8 cellular contexts compared by ENCODE assay signal in genomic region chr21:16082038-16082816, GRCh38.
DNase-seq lines count a peak whose midpoint lies in the region; TF ChIP-seq lines count a peak whose summit lies in the region.

No MANE protein-coding gene starts in this region.

- CTCF ChIA-PET in activated naive CD4-positive, alpha-beta T cell treated with anti-CD3 and anti-CD28 coated beads for 36 hours (lab: Charles Lee) = interaction anchor here (0.6 to 3.1 kb wide), 8 partner anchors 10 to 1340 kb away, joined by 3 to 20 read pairs (median 4); no protein-coding TSS in a partner anchor

- DNase-seq in COLO829 (ENCODE audit: low spot score) (peak; percentile 5), amniotic epithelial cell (ENCODE audit: low read depth) (peak; percentile 29)
- no peak for DNase-seq in activated naive CD4-positive, alpha-beta T cell treated with anti-CD3 and anti-CD28 coated beads for 36 hours
- no peak for DNase-seq in stimulated activated CD4-positive, alpha-beta T cell treated with anti-CD3 and anti-CD28 coated beads, Interleukin-4, amount 100 ng/mL, for 4 hours
- DNase-seq in stimulated activated CD4-positive, alpha-beta T cell treated with anti-CD3 and anti-CD28 coated beads, Interleukin-12 subunit alpha, Interleukin-12 subunit beta, amount 100 ng/mL, for 4 hours = no peak
- DNase-seq in T-helper 2 cell treated with Interferon-gamma antibody and Interleukin-4, amounts not matched to agents 5 μg/mL and 100 μg/mL, for 36 hours (ENCODE audit: low spot score) = no peak

- H3K4me1 Mint-ChIP-seq in activated naive CD4-positive, alpha-beta T cell treated with anti-CD3 and anti-CD28 coated beads for 36 hours (ENCODE audit: low read depth) = no peaks in the 10 kb centered on the region
- no peaks in the 10 kb centered on the region for H3K4me1 Mint-ChIP-seq in T-helper 2 cell treated with Interferon-gamma antibody and Interleukin-4, amounts not matched to agents 5 μg/mL and 100 μg/mL, for 36 hours (ENCODE audit: low read depth)

- no peaks in the 10 kb centered on the region for H3K27me3 Mint-ChIP-seq in activated naive CD4-positive, alpha-beta T cell treated with anti-CD3 and anti-CD28 coated beads for 36 hours (ENCODE audit: low read depth)
- H3K27me3 Mint-ChIP-seq in T-helper 2 cell treated with Interferon-gamma antibody and Interleukin-4, amounts not matched to agents 5 μg/mL and 100 μg/mL, for 36 hours (ENCODE audit: low read depth) = no peaks in the 10 kb centered on the region

- no peak for TF ChIP-seq EP300 in Ishikawa (IDR thresholded peaks at IDR 0.05; ENCODE audit: borderline replicate concordance)

- TF ChIP-seq RAD21 in Ishikawa (IDR thresholded peaks at IDR 0.05; ENCODE audit: low read depth) = peak; percentile 40

- no peak overlapping the region for H3K4me3 Mint-ChIP-seq in activated naive CD4-positive, alpha-beta T cell treated with anti-CD3 and anti-CD28 coated beads for 36 hours
- no peak overlapping the region for H3K4me3 Mint-ChIP-seq in T-helper 2 cell treated with Interferon-gamma antibody and Interleukin-4, amounts not matched to agents 5 μg/mL and 100 μg/mL, for 36 hours

- no peaks in the 10 kb centered on the region for H3K36me3 Mint-ChIP-seq in activated naive CD4-positive, alpha-beta T cell treated with anti-CD3 and anti-CD28 coated beads for 36 hours (ENCODE audit: low read depth)
- H3K36me3 Mint-ChIP-seq in T-helper 2 cell treated with Interferon-gamma antibody and Interleukin-4, amounts not matched to agents 5 μg/mL and 100 μg/mL, for 36 hours (ENCODE audit: low read depth) = no peaks in the 10 kb centered on the region

- H3K9me3 Mint-ChIP-seq in activated naive CD4-positive, alpha-beta T cell treated with anti-CD3 and anti-CD28 coated beads for 36 hours = no peaks in the 10 kb centered on the region
- no peaks in the 10 kb centered on the region for H3K9me3 Mint-ChIP-seq in T-helper 2 cell treated with Interferon-gamma antibody and Interleukin-4, amounts not matched to agents 5 μg/mL and 100 μg/mL, for 36 hours

- H3K27ac Mint-ChIP-seq in activated naive CD4-positive, alpha-beta T cell treated with anti-CD3 and anti-CD28 coated beads for 36 hours = no peak overlapping the region
- no peak overlapping the region for H3K27ac Mint-ChIP-seq in T-helper 2 cell treated with Interferon-gamma antibody and Interleukin-4, amounts not matched to agents 5 μg/mL and 100 μg/mL, for 36 hours

- intact Hi-C loops in activated naive CD4-positive, alpha-beta T cell treated with anti-CD3 and anti-CD28 coated beads for 36 hours (cut with micrococcal nuclease) = loop anchor here (1.0 kb wide), 1 partner anchor 248 kb away; no protein-coding TSS in a partner anchor

- no peaks in the 10 kb centered on the region for H3K27me3 ChIP-seq in layer of hippocampus (ENCODE audit: control insufficient read depth, insufficient read depth, low read length)

- H3K27ac ChIP-seq in layer of hippocampus (ENCODE audit: low read depth, low read length) = peak overlapping the region; percentile 48

TF ChIP-seq in Ishikawa, 13 proteins besides CTCF, POLR2A, EP300 and RAD21:
- no peak for TF ChIP-seq TEAD4 (IDR thresholded peaks at IDR 0.05)
- TF ChIP-seq ZBTB7A (IDR thresholded peaks at IDR 0.05; ENCODE audit: low read depth) = no peak
- no peak for TF ChIP-seq NFIC (IDR thresholded peaks at IDR 0.05)
- TF ChIP-seq REST (IDR thresholded peaks at IDR 0.05; ENCODE audit: low read depth) = no peak
- no peak for TF ChIP-seq TAF1 (IDR thresholded peaks at IDR 0.05; ENCODE audit: low read depth)
- TF ChIP-seq FOXM1 (IDR thresholded peaks at IDR 0.05; ENCODE audit: borderline replicate concordance, low read depth) = no peak
- no peak for TF ChIP-seq MAX (IDR thresholded peaks at IDR 0.05)
- TF ChIP-seq EGR1 (IDR thresholded peaks at IDR 0.05) = no peak
- no peak for TF ChIP-seq CEBPB (IDR thresholded peaks at IDR 0.05)
- TF ChIP-seq YY1 (IDR thresholded peaks at IDR 0.05; ENCODE audit: low read depth) = no peak
- no peak for TF ChIP-seq USF1 (IDR thresholded peaks at IDR 0.05)
- TF ChIP-seq TCF12 (IDR thresholded peaks at IDR 0.05; ENCODE audit: low read depth) = no peak
- TF ChIP-seq CREB1 (IDR thresholded peaks at IDR 0.05; ENCODE audit: low read depth) = no peak

Comparison
In these comparisons a context has a peak if more than half of its experiments do, and no peak if none do; other contexts are left out.
1. DNase-seq: peak in COLO829 (single experiment) and amniotic epithelial cell (single experiment); none in activated naive CD4-positive, alpha-beta T cell treated with anti-CD3 and anti-CD28 coated beads for 36 hours (single experiment), stimulated activated CD4-positive, alpha-beta T cell treated with anti-CD3 and anti-CD28 coated beads, Interleukin-4, amount 100 ng/mL, for 4 hours (0 of 2), stimulated activated CD4-positive, alpha-beta T cell treated with anti-CD3 and anti-CD28 coated beads, Interleukin-12 subunit alpha, Interleukin-12 subunit beta, amount 100 ng/mL, for 4 hours (single experiment) and T-helper 2 cell treated with Interferon-gamma antibody and Interleukin-4, amounts not matched to agents 5 μg/mL and 100 μg/mL, for 36 hours (single experiment).